ENCODE assay signal across 1 cellular context in genomic region chr21:42755766-42756579, GRCh38.
TF ChIP-seq lines count a peak whose summit lies in the region.

No MANE protein-coding gene starts in this region.

TF ChIP-seq in HEK293, 187 proteins besides CTCF, POLR2A, EP300 and RAD21:
- TF ChIP-seq PRDM10 (tag by site-specific recombination; IDR thresholded peaks at IDR 0.05) (peak; percentile 68), ZNF223 (tag by site-specific recombination; IDR thresholded peaks at IDR 0.05) (no peak)
